8 cellular contexts compared by ENCODE assay signal in genomic region chr18:23226930-23227728, GRCh38.
DNase-seq lines count a peak whose midpoint lies in the region; ATAC-seq and TF ChIP-seq lines count a peak whose summit lies in the region.

No MANE protein-coding gene starts in this region.

- DNase-seq in A172 (ENCODE audit: low spot score) (peak; percentile 76), HFF-Myc (ENCODE audit: extremely low read depth, low read depth) (peak; percentile 78), caudate nucleus (lab: John Stamatoyannopoulos, UW) (peak in 1 of 61 donors; percentile 15), lung microvascular endothelial cell (ENCODE audit: low read depth in 2 of 2) (peak; percentile 92 to 94), ureter (ENCODE audit: low spot score) (no peak), GM10248 (ENCODE audit: extremely low spot score) (no peak)

- no peak overlapping the region for H3K4me3 ChIP-seq in HFF-Myc (replicated peaks; ENCODE audit: low read depth, low read length)

- no peak for ATAC-seq in HG03457 (IDR thresholded peaks at IDR 0.05; ENCODE audit: unreplicated experiment)
- no peak for ATAC-seq in GM21526 (IDR thresholded peaks at IDR 0.05; ENCODE audit: low FRiP score, unreplicated experiment)

- TF ChIP-seq CTCF in HFF-Myc (IDR thresholded peaks at IDR 0.05; ENCODE audit: low read depth, low read length, missing control alignments) (no peak), GM10248 (IDR thresholded peaks at IDR 0.05; ENCODE audit: control extremely low read depth, extremely low read depth, low read depth, missing control alignments) (no peak)

- H3K27ac ChIP-seq in caudate nucleus (ENCODE audit: low read depth, low read length): peak overlapping the region; percentile 42

- CTCF ChIA-PET in GM10248 (lab: Yijun Ruan, JAX): interaction anchor here (0.9 to 2.9 kb wide), 8 partner anchors 8 to 127 kb away, joined by 3 to 12 read pairs (median 4); no protein-coding TSS in a partner anchor

- POLR2A ChIA-PET in GM10248 (lab: Yijun Ruan, JAX): interaction anchor here (2.2 kb wide), 1 partner anchor 10 kb away, joined by 8 read pairs; no protein-coding TSS in a partner anchor

Comparison
In these comparisons a context has a peak if more than half of its experiments do, and no peak if none do; other contexts are left out.
1. DNase-seq: peak in A172 (single experiment), HFF-Myc (single experiment) and lung microvascular endothelial cell (2 of 2); none in ureter (single experiment) and GM10248 (single experiment).